Comparison of ENCODE assay signal across 8 cellular contexts in the genomic region with DNA sequence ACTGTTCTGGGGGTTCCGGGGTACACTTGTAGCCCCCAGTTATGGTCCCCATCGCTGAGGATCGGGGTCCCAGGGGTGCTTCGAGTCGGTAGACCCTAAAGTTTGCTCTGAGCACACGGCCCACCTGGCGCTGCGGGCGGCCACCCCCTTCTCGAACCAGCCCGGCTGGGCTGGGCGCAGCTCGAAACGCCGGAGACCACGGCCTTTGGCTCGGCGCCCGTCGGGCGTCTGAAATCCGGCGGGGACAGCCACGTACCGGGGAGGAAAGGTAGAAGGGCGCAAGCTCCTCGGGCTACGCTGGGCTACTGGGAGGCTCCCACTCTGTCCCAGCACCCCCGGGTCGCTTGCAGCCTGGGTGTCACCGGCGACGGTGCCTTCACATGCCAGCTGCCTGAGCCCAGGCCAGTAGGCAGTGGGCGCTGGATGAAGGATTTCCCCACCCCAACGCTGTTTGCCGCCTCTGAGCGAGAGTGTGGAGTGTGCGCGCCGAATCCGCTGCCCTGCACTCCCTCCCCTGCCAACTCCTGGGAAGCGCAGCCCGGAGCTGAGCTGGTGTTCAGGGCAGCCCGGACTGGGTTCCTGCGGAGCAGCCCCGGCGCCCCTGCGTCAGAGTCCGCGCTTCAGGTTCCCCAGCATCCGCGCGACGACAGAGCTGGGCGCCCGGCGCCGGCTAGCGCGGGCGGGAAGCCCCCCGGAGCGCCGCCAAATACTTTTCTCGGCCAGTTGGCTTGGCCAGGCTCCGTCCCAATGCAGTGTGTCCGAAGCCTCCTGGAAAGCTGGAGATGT. TPM values are rescaled to one million over a fixed set of nuclear protein-coding genes. Genes with fewer than 3 reads are reported as not detected.
DNase-seq lines count a peak whose midpoint lies in the region; ATAC-seq and TF ChIP-seq lines count a peak whose summit lies in the region.

No MANE protein-coding gene starts in this region.

- WGBS in hepatocyte (ENCODE audit: low lambda C conversion rate, missing lambda C conversion rate), result 43% methylated on average over 65 of the region's 67 CpGs
- 0 to 31% (median 1%) methylated on average over 30 to 67 of the region's 67 CpGs for WGBS in psoas muscle, 3 donors

- H3K36me3 ChIP-seq in MM.1S (replicated peaks; ENCODE audit: insufficient read depth, low read length) (no peaks in the 10 kb centered on the region), hepatocyte (replicated peaks; ENCODE audit: insufficient read depth, low read depth) (no peaks in the 10 kb centered on the region), psoas muscle (ENCODE audit: insufficient read depth in 1 of 2, low read depth in 1 of 2) (no peaks in the 10 kb centered on the region)

- no peak overlapping the region for H3K9ac ChIP-seq in MM.1S (ENCODE audit: low read length)

- H3K9me3 ChIP-seq in MM.1S (replicated peaks; ENCODE audit: insufficient read depth, low read length) (no peaks in the 10 kb centered on the region), hepatocyte (ENCODE audit: low read depth) (no peaks in the 10 kb centered on the region), psoas muscle (no peaks in the 10 kb centered on the region)

- H3K27me3 ChIP-seq in MM.1S (replicated peaks; ENCODE audit: insufficient read depth, low read length), result peaks cover 19% of the 10 kb centered on the region; the same call in 1 of the 2 replicates
- H3K27me3 ChIP-seq in hepatocyte, result peaks cover 7% of the 10 kb centered on the region
- H3K27me3 ChIP-seq in psoas muscle (ENCODE audit: insufficient read depth in 3 of 3, low read length in 2 of 3), result peaks cover 0 to 6% (median 0%) of the 10 kb centered on the region in 3 donors

- H3F3A ChIP-seq in MM.1S (ENCODE audit: insufficient read depth, low read length), result no peaks in the 10 kb centered on the region

- peaks cover 47% of the 10 kb centered on the region for H3K4me1 Mint-ChIP-seq in Calu3 (ENCODE audit: low read depth, unreplicated experiment)

- H3K9me2 ChIP-seq in MM.1S (replicated peaks; ENCODE audit: insufficient read depth, low read length), result no peaks in the 10 kb centered on the region
- H3K9me2 ChIP-seq in hepatocyte (replicated peaks; ENCODE audit: insufficient read depth), result no peaks in the 10 kb centered on the region

- H3K4me1 ChIP-seq in MM.1S (ENCODE audit: low read length) (no peaks in the 10 kb centered on the region), hepatocyte (ENCODE audit: insufficient read depth) (peaks cover 11% of the 10 kb centered on the region), psoas muscle (no peaks in the 10 kb centered on the region)

- peaks cover 34% of the 10 kb centered on the region for H3K27me3 Mint-ChIP-seq in Calu3 (ENCODE audit: unreplicated experiment)

- peak; percentile 49 for DNase-seq in Calu3
- DNase-seq in MM.1S, result no peak
- peak; percentile 8 for DNase-seq in amniotic stem cell (lab: John Stamatoyannopoulos, UW)
- peak; percentile 55 for DNase-seq in hepatocyte (ENCODE audit: low spot score)
- DNase-seq in psoas muscle, result peak; percentile 35 to 63
- DNase-seq in mucosa of gallbladder (ENCODE audit: low spot score), result no peak

- TF ChIP-seq CTCF in Calu3 (IDR thresholded peaks at IDR 0.05; ENCODE audit: unreplicated experiment) (no peak), MM.1S (IDR thresholded peaks at IDR 0.05; ENCODE audit: low read length) (no peak), hepatocyte (IDR thresholded peaks at IDR 0.05; ENCODE audit: poor library complexity) (no peak), psoas muscle (IDR thresholded peaks at IDR 0.05) (no peak)

- CTCF ChIA-PET in Calu3 (lab: Charles Lee), result interaction anchor here (0.6 to 1.8 kb wide), 5 partner anchors 50 to 424 kb away, joined by 3 to 5 read pairs (median 3); no protein-coding TSS in a partner anchor

- H4K20me1 ChIP-seq in MM.1S (ENCODE audit: insufficient read depth, low read length) (no peaks in the 10 kb centered on the region), hepatocyte (ENCODE audit: insufficient read depth, poor library complexity, severe bottlenecking) (no peaks in the 10 kb centered on the region)

- peak overlapping the region; percentile 57 for H3K4me3 ChIP-seq in MM.1S (ENCODE audit: low read length)
- peak overlapping the region; percentile 29 for H3K4me3 ChIP-seq in hepatocyte
- peak overlapping the region; percentile 72 for H3K4me3 ChIP-seq in psoas muscle

- no peak overlapping the region for H3K27ac ChIP-seq in MM.1S (ENCODE audit: low read length)
- no peak overlapping the region for H3K27ac ChIP-seq in hepatocyte
- peak overlapping the region; percentile 86 for H3K27ac ChIP-seq in psoas muscle

- BruUV-seq in Calu3 (replicated peaks; lab: Mats Ljungman, UMichigan), result TSS peak; percentile 13

- no peaks in the 10 kb centered on the region for H3K9me3 Mint-ChIP-seq in Calu3 (ENCODE audit: low read depth, unreplicated experiment)

- peak overlapping the region; percentile 35; the same call in 1 of the 2 replicates for H2AFZ ChIP-seq in MM.1S (ENCODE audit: low read length)
- H2AFZ ChIP-seq in hepatocyte, result no peak overlapping the region

- peak overlapping the region; percentile 84 for H3K4me3 Mint-ChIP-seq in Calu3 (ENCODE audit: low read depth, unreplicated experiment)

- ATAC-seq in psoas muscle, result peak; percentile 55 to 61 (median 56)
- ATAC-seq in GM18909 (IDR thresholded peaks at IDR 0.05; ENCODE audit: poor library complexity, unreplicated experiment), result no peak
- ATAC-seq in HG02970 (IDR thresholded peaks at IDR 0.05; ENCODE audit: low FRiP score, unreplicated experiment), result no peak

- intact Hi-C loops in Calu3 (cut with micrococcal nuclease; ENCODE audit: unreplicated experiment), result loop anchor here (5.0 to 10.0 kb wide), 5 partner anchors 71 to 321 kb away; no protein-coding TSS in a partner anchor
- intact Hi-C loops in psoas muscle (cut with DNase I), result loop anchor here (5.0 to 10.0 kb wide), 6 partner anchors 121 to 399 kb away; no protein-coding TSS in a partner anchor

- H3K27ac Mint-ChIP-seq in Calu3 (ENCODE audit: unreplicated experiment), result peak overlapping the region; percentile 61

- H3K4me2 ChIP-seq in MM.1S (ENCODE audit: low read depth, low read length), result peak overlapping the region; percentile 83
- peak overlapping the region; percentile 80 for H3K4me2 ChIP-seq in hepatocyte

- peaks cover 57% of the 10 kb centered on the region for H3K36me3 Mint-ChIP-seq in Calu3 (ENCODE audit: insufficient read depth, unreplicated experiment)

- H3K79me2 ChIP-seq in MM.1S (ENCODE audit: low read length) (no peaks in the 10 kb centered on the region), hepatocyte (no peaks in the 10 kb centered on the region)

RNA-seq across cellular contexts. Expression of gene MAMLD1, which starts 0.6 kb away (rescaled TPM):
- total RNA-seq in Calu3 (2022), result 7.1 and 8.8 TPM in 2 replicates
- total RNA-seq in hepatocyte, result 2.1 and 2.2 TPM in 2 replicates
- polyA plus RNA-seq in hepatocyte, result 2.4 and 4.0 TPM in 2 replicates
- total RNA-seq in psoas muscle, result 1 to 10 TPM; 1.4 to 2.5 (median 2.0) TPM
- polyA plus RNA-seq in psoas muscle, result 1 to 10 TPM; 1.3 to 4.5 (median 2.3) TPM
- total RNA-seq in mucosa of gallbladder, result 1.9 TPM

Comparison
In these comparisons a context has a peak if more than half of its experiments do, and no peak if none do; other contexts are left out.
1. DNase-seq: peak in Calu3 (single experiment), amniotic stem cell (single experiment), hepatocyte (single experiment) and psoas muscle (2 of 2); none in MM.1S (single experiment) and mucosa of gallbladder (single experiment).
2. ATAC-seq: peak in psoas muscle (4 of 4); none in GM18909 (single experiment) and HG02970 (single experiment).
3. Peak in every context shown above with its lines, with median percentiles within 50 percentile points of each other: H3K4me3 ChIP-seq.